Comparison of ENCODE assay signal across 8 cellular contexts in the genomic region with DNA sequence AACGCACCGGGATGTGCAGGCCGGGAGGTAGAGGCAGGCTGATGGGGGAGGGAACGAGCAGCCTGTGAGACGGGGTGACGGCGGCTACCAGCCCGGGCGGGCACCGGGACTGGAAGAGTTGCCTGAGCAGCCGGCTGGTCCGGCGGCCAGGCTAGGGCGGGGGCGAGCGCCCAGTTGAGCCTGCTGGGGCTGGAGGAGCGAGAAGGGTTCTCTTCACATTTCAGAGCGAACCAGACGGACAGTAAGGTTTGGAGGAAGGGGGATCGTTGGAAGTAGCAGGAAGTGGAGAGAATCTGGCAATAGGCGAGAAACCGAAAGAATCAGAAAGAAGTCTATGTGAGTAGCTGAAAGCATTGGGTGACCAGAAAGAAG. TPM values are rescaled to one million over a fixed set of nuclear protein-coding genes. Genes with fewer than 3 reads are reported as not detected.
DNase-seq lines count a peak whose midpoint lies in the region; ATAC-seq and TF ChIP-seq lines count a peak whose summit lies in the region.
"Not testable (repeated sequence)": the region's sequence is repeated elsewhere in the genome, so short reads cannot be mapped to it uniquely, and the experiment has no call there.

No MANE protein-coding gene starts in this region.

- intact Hi-C loops in esophagus squamous epithelium (cut with DNase I); gastrocnemius medialis (cut with DNase I; ENCODE audit: low total_unique reads): not testable (repeated sequence)

- peaks cover 13% of the 10 kb centered on the region for H3K36me3 Mint-ChIP-seq in activated naive CD8-positive, alpha-beta T cell treated with anti-CD3 and anti-CD28 coated beads, Interleukin-2, amount 10 ng/mL, durations not matched to agents 7 days and 5 days

- not testable (repeated sequence) for H3K27me3 ChIP-seq in SJCRH30; esophagus squamous epithelium; lung (ENCODE audit: control insufficient read depth, insufficient read depth); gastrocnemius medialis

- H3K27ac ChIP-seq in SJCRH30 (peak overlapping the region; percentile 93), esophagus squamous epithelium (peak overlapping the region; percentile 65 to 94 (median 91)), gastrocnemius medialis (peak overlapping the region; percentile 83 to 93 (median 86))
- H3K27ac ChIP-seq in lung (ENCODE audit: low read depth in 1 of 2, low read length in 1 of 2), result not testable (repeated sequence)

- peak overlapping the region; percentile 97 for H3K4me3 Mint-ChIP-seq in activated naive CD8-positive, alpha-beta T cell treated with anti-CD3 and anti-CD28 coated beads, Interleukin-2, amount 10 ng/mL, durations not matched to agents 7 days and 5 days

- H3K27ac Mint-ChIP-seq in activated naive CD8-positive, alpha-beta T cell treated with anti-CD3 and anti-CD28 coated beads, Interleukin-2, amount 10 ng/mL, durations not matched to agents 7 days and 5 days, result peak overlapping the region; percentile 94

- peak; percentile 29 for ATAC-seq in GM18870 (IDR thresholded peaks at IDR 0.05; ENCODE audit: unreplicated experiment)
- peak; percentile 4 for ATAC-seq in HG03039 (IDR thresholded peaks at IDR 0.05; ENCODE audit: unreplicated experiment)
- ATAC-seq in activated naive CD8-positive, alpha-beta T cell treated with anti-CD3 and anti-CD28 coated beads, Interleukin-2, amount 10 ng/mL, durations not matched to agents 7 days and 5 days (ENCODE audit: low read depth), result peak; percentile 0
- ATAC-seq in lung (ENCODE audit: insufficient read depth, low FRiP score); gastrocnemius medialis: not testable (repeated sequence)

- not testable (repeated sequence) for H3K9me3 ChIP-seq in SJCRH30 (replicated peaks); esophagus squamous epithelium; lung (ENCODE audit: control insufficient read depth in 2 of 2, insufficient read depth in 1 of 2, low read length in 1 of 2); gastrocnemius medialis

- not testable (repeated sequence) for TF ChIP-seq POLR2A in esophagus squamous epithelium (IDR thresholded peaks at IDR 0.05); gastrocnemius medialis (IDR thresholded peaks at IDR 0.05)

- H3K4me1 ChIP-seq in SJCRH30; lung (ENCODE audit: control insufficient read depth in 2 of 2, insufficient read depth in 2 of 2, low read length in 2 of 2); gastrocnemius medialis: not testable (repeated sequence)
- peaks cover 0 to 21% (median 0%) of the 10 kb centered on the region in 3 donors for H3K4me1 ChIP-seq in esophagus squamous epithelium

- peaks cover 14% of the 10 kb centered on the region for H3K4me1 Mint-ChIP-seq in activated naive CD8-positive, alpha-beta T cell treated with anti-CD3 and anti-CD28 coated beads, Interleukin-2, amount 10 ng/mL, durations not matched to agents 7 days and 5 days

- in situ Hi-C loops in ACHN (cut with HindIII; ENCODE audit: low pct_ligation_motif_present, low pct_unique_long_range_greater_than_20kb, low sequenced_read_pairs); gastrocnemius medialis (cut with MboI; ENCODE audit: low sequenced_read_pairs in 4 of 4): not testable (repeated sequence)

- not testable (repeated sequence) for H3K36me3 ChIP-seq in SJCRH30; esophagus squamous epithelium; lung (ENCODE audit: control insufficient read depth in 2 of 2, insufficient read depth in 2 of 2, low read length in 2 of 2); gastrocnemius medialis

- TF ChIP-seq CTCF in esophagus squamous epithelium (IDR thresholded peaks at IDR 0.05); lung (IDR thresholded peaks at IDR 0.05; ENCODE audit: control extremely low read depth, extremely low read depth); gastrocnemius medialis (IDR thresholded peaks at IDR 0.05 in 4 of 5, conservative IDR thresholded peaks at IDR 0.05 in 1 of 5): not testable (repeated sequence)

- 0% methylated on average over 3 to 4 of the region's 22 CpGs for WGBS in esophagus squamous epithelium, 2 donors
- 0 to 1% methylated on average over 12 of the region's 22 CpGs for WGBS in lung, 2 donors

- peak overlapping the region; percentile 95 for H3K4me3 ChIP-seq in SJCRH30
- H3K4me3 ChIP-seq in esophagus squamous epithelium, result peak overlapping the region; percentile 35 to 77 (median 62)
- H3K4me3 ChIP-seq in lung, result peak overlapping the region; percentile 77
- peak overlapping the region; percentile 62 to 75 (median 74) for H3K4me3 ChIP-seq in gastrocnemius medialis

- not testable (repeated sequence) for H3K9me3 Mint-ChIP-seq in activated naive CD8-positive, alpha-beta T cell treated with anti-CD3 and anti-CD28 coated beads, Interleukin-2, amount 10 ng/mL, durations not matched to agents 7 days and 5 days

- not testable (repeated sequence) for H3K27me3 Mint-ChIP-seq in activated naive CD8-positive, alpha-beta T cell treated with anti-CD3 and anti-CD28 coated beads, Interleukin-2, amount 10 ng/mL, durations not matched to agents 7 days and 5 days

- POLR2A ChIA-PET in activated naive CD8-positive, alpha-beta T cell treated with anti-CD3 and anti-CD28 coated beads, Interleukin-2, amount 10 ng/mL, durations not matched to agents 7 days and 5 days (lab: Charles Lee), result interaction anchor here (1.4 kb wide), 1 partner anchor 366 kb away, joined by 3 read pairs; no protein-coding TSS in a partner anchor

- peak; percentile 30 for DNase-seq in ACHN
- DNase-seq in SJCRH30, result peak; percentile 10 to 40
- DNase-seq in activated naive CD8-positive, alpha-beta T cell treated with anti-CD3 and anti-CD28 coated beads, Interleukin-2, amount 10 ng/mL, durations not matched to agents 7 days and 5 days, result peak; percentile 35
- not testable (repeated sequence) for DNase-seq in esophagus squamous epithelium (lab: John Stamatoyannopoulos, UW); lung (ENCODE audit: low spot score); gastrocnemius medialis

RNA-seq across cellular contexts. Expression of gene GOLGA8H, which starts 22.4 kb away (rescaled TPM):
- 1.2 and 2.1 TPM in 2 replicates for total RNA-seq in SJCRH30 (2014; rRNA removed; shearing (Covaris generic))
- total RNA-seq in activated naive CD8-positive, alpha-beta T cell treated with anti-CD3 and anti-CD28 coated beads, Interleukin-2, amount 10 ng/mL, durations not matched to agents 7 days and 5 days, result under 1 TPM; 0.54 to 0.64 TPM
- total RNA-seq in esophagus squamous epithelium (under 1 TPM in 2 of 4 donors, not detected in 2; 0.57 to 0.64 TPM), lung (1 to 10 TPM; 1.1 to 1.6 TPM), gastrocnemius medialis (not detected)
- under 1 TPM; 0.39 to 0.96 TPM for polyA plus RNA-seq in lung
